In genomic region chr4:7780751-7781348, GRCh38 we compare ENCODE assay signal across 14 cellular contexts.
DNase-seq lines count a peak whose midpoint lies in the region; ATAC-seq and TF ChIP-seq lines count a peak whose summit lies in the region.
"Had no signal": no experiment of that assay in that cellular context is flagged by ENCODE, and none has a peak within 500 bp of the region (broad histone marks: within the 10 kb centered on the region; RNA-seq: fewer than 3 reads in every experiment).

No MANE protein-coding gene starts in this region.

- peak; percentile 63 for ATAC-seq in activated CD8-positive, alpha-beta T cell treated with anti-CD3 and anti-CD28 coated beads for 36 hours
- ATAC-seq in activated CD8-positive, alpha-beta T cell treated with anti-CD3 and anti-CD28 coated beads, Interleukin-2, amount 10 ng/mL, durations not matched to agents 7 days and 5 days = no peak
- no peak for ATAC-seq in HG02981 (IDR thresholded peaks at IDR 0.05; ENCODE audit: unreplicated experiment)
- ATAC-seq: left colon had no signal

- H3K4me3 ChIP-seq in sigmoid colon = no peak overlapping the region
- H3K4me3 ChIP-seq: testis had no signal

- H3K36me3 Mint-ChIP-seq in activated CD8-positive, alpha-beta T cell treated with anti-CD3 and anti-CD28 coated beads for 36 hours (ENCODE audit: low read depth) = peaks cover 4% of the 10 kb centered on the region
- peaks cover 2% of the 10 kb centered on the region for H3K36me3 Mint-ChIP-seq in activated CD8-positive, alpha-beta T cell treated with anti-CD3 and anti-CD28 coated beads, Interleukin-2, amount 10 ng/mL, durations not matched to agents 7 days and 5 days (ENCODE audit: low read depth)
- H3K36me3 Mint-ChIP-seq in HFFc6 (ENCODE audit: low read depth) = peaks cover 72% of the 10 kb centered on the region
- peaks cover 37% of the 10 kb centered on the region for H3K36me3 Mint-ChIP-seq in endothelial cell (ENCODE audit: low read depth, unreplicated experiment)

- H3K4me3 Mint-ChIP-seq in activated CD8-positive, alpha-beta T cell treated with anti-CD3 and anti-CD28 coated beads for 36 hours = no peak overlapping the region
- H3K4me3 Mint-ChIP-seq in activated CD8-positive, alpha-beta T cell treated with anti-CD3 and anti-CD28 coated beads, Interleukin-2, amount 10 ng/mL, durations not matched to agents 7 days and 5 days = no peak overlapping the region
- H3K4me3 Mint-ChIP-seq in HFFc6 (peak overlapping the region; percentile 79), endothelial cell (ENCODE audit: unreplicated experiment) (no peak overlapping the region)

- peaks cover 0 to 57% (median 45%) of the 10 kb centered on the region in 4 donors for H3K4me1 ChIP-seq in sigmoid colon

- CTCF ChIA-PET in activated CD8-positive, alpha-beta T cell treated with anti-CD3 and anti-CD28 coated beads for 36 hours (lab: Charles Lee) = interaction anchor here (0.7 to 2.4 kb wide), 6 partner anchors 12 to 24 kb away, joined by 3 to 5 read pairs (median 3); no protein-coding TSS in a partner anchor
- CTCF ChIA-PET in activated CD8-positive, alpha-beta T cell treated with anti-CD3 and anti-CD28 coated beads, Interleukin-2, amount 10 ng/mL, durations not matched to agents 7 days and 5 days (lab: Charles Lee) = interaction anchor here (0.8 to 1.7 kb wide), 3 partner anchors 10 to 21 kb away, joined by 3 to 5 read pairs (median 4); no protein-coding TSS in a partner anchor

- DNase-seq in activated CD8-positive, alpha-beta T cell treated with anti-CD3 and anti-CD28 coated beads for 36 hours = no peak
- no peak for DNase-seq in activated CD8-positive, alpha-beta T cell treated with anti-CD3 and anti-CD28 coated beads, Interleukin-2, amount 10 ng/mL, durations not matched to agents 7 days and 5 days
- DNase-seq in HFFc6 (no peak), endothelial cell (ENCODE audit: low spot score) (no peak), sigmoid colon (no peak), KG1 (lab: John Stamatoyannopoulos, UW) (no peak)
- no peak for DNase-seq in stimulated activated CD4-positive, alpha-beta T cell treated with anti-CD3 and anti-CD28 coated beads, Interleukin-4, amount 100 ng/mL, for 1 hour
- DNase-seq: activated CD8-positive, alpha-beta memory T cell treated with anti-CD3 and anti-CD28 coated beads for 24 hours; hypothalamus; left colon; NCI-H1417; testis had no signal

- H3K27ac Mint-ChIP-seq in activated CD8-positive, alpha-beta T cell treated with anti-CD3 and anti-CD28 coated beads for 36 hours = peak overlapping the region; percentile 81
- H3K27ac Mint-ChIP-seq in activated CD8-positive, alpha-beta T cell treated with anti-CD3 and anti-CD28 coated beads, Interleukin-2, amount 10 ng/mL, durations not matched to agents 7 days and 5 days = no peak overlapping the region
- peak overlapping the region; percentile 96 for H3K27ac Mint-ChIP-seq in HFFc6
- H3K27ac Mint-ChIP-seq in endothelial cell (ENCODE audit: unreplicated experiment) = peak overlapping the region; percentile 90

- no peaks in the 10 kb centered on the region for H3K27me3 Mint-ChIP-seq in activated CD8-positive, alpha-beta T cell treated with anti-CD3 and anti-CD28 coated beads for 36 hours
- no peaks in the 10 kb centered on the region for H3K27me3 Mint-ChIP-seq in activated CD8-positive, alpha-beta T cell treated with anti-CD3 and anti-CD28 coated beads, Interleukin-2, amount 10 ng/mL, durations not matched to agents 7 days and 5 days (ENCODE audit: low read depth)
- H3K27me3 Mint-ChIP-seq in HFFc6 (ENCODE audit: insufficient read depth) (peaks cover 13% of the 10 kb centered on the region), endothelial cell (ENCODE audit: unreplicated experiment) (peaks cover 4% of the 10 kb centered on the region)

- no peak for TF ChIP-seq EP300 in sigmoid colon (IDR thresholded peaks at IDR 0.05)

- peaks cover 24% of the 10 kb centered on the region for H3K4me1 Mint-ChIP-seq in activated CD8-positive, alpha-beta T cell treated with anti-CD3 and anti-CD28 coated beads for 36 hours (ENCODE audit: low read depth)
- H3K4me1 Mint-ChIP-seq in activated CD8-positive, alpha-beta T cell treated with anti-CD3 and anti-CD28 coated beads, Interleukin-2, amount 10 ng/mL, durations not matched to agents 7 days and 5 days (ENCODE audit: low read depth) = peaks cover 19% of the 10 kb centered on the region
- H3K4me1 Mint-ChIP-seq in HFFc6 (ENCODE audit: low read depth) = peaks cover 67% of the 10 kb centered on the region
- peaks cover 17% of the 10 kb centered on the region for H3K4me1 Mint-ChIP-seq in endothelial cell (ENCODE audit: unreplicated experiment)

- no peaks in the 10 kb centered on the region for H3K9me3 Mint-ChIP-seq in activated CD8-positive, alpha-beta T cell treated with anti-CD3 and anti-CD28 coated beads for 36 hours
- no peaks in the 10 kb centered on the region for H3K9me3 Mint-ChIP-seq in activated CD8-positive, alpha-beta T cell treated with anti-CD3 and anti-CD28 coated beads, Interleukin-2, amount 10 ng/mL, durations not matched to agents 7 days and 5 days (ENCODE audit: insufficient read depth)
- no peaks in the 10 kb centered on the region for H3K9me3 Mint-ChIP-seq in HFFc6
- no peaks in the 10 kb centered on the region for H3K9me3 Mint-ChIP-seq in endothelial cell (ENCODE audit: unreplicated experiment)

- WGBS in sigmoid colon, 2 donors = 76 to 81% methylated on average over 5 of the region's 5 CpGs

- TF ChIP-seq POLR2A in sigmoid colon (IDR thresholded peaks at IDR 0.05) = no peak

- no peaks in the 10 kb centered on the region for H3K9me3 ChIP-seq in sigmoid colon
- H3K9me3 ChIP-seq: testis had no signal

- POLR2A ChIA-PET in activated CD8-positive, alpha-beta T cell treated with anti-CD3 and anti-CD28 coated beads for 36 hours (lab: Charles Lee) = interaction anchor here (0.8 kb wide), 1 partner anchor 192 kb away, joined by 3 read pairs; no protein-coding TSS in a partner anchor
- POLR2A ChIA-PET in activated CD8-positive, alpha-beta T cell treated with anti-CD3 and anti-CD28 coated beads, Interleukin-2, amount 10 ng/mL, durations not matched to agents 7 days and 5 days (lab: Charles Lee) = no interaction called here

- H3K27me3 ChIP-seq in sigmoid colon = no peaks in the 10 kb centered on the region
- H3K27me3 ChIP-seq: testis had no signal

- H3K36me3 ChIP-seq in sigmoid colon = peaks cover 0 to 47% (median 16%) of the 10 kb centered on the region in 4 donors

- peak overlapping the region in 3 of 4 donors; percentile 10 to 73 (median 48) for H3K27ac ChIP-seq in sigmoid colon
- H3K27ac ChIP-seq: KMS-11 had no signal

- TF ChIP-seq CTCF in activated CD8-positive, alpha-beta T cell treated with anti-CD3 and anti-CD28 coated beads for 36 hours (IDR thresholded peaks at IDR 0.05) = no peak
- TF ChIP-seq CTCF in HFFc6 (IDR thresholded peaks at IDR 0.05) (no peak), endothelial cell (IDR thresholded peaks at IDR 0.05; ENCODE audit: unreplicated experiment) (no peak), sigmoid colon (IDR thresholded peaks at IDR 0.05) (no peak)

- intact Hi-C loops in activated CD8-positive, alpha-beta T cell treated with anti-CD3 and anti-CD28 coated beads for 36 hours (cut with micrococcal nuclease) = no loop called here
- intact Hi-C loops in sigmoid colon (cut with DNase I) = no loop called here
